ENCODE assay signal across 21 cellular contexts in the genomic region with DNA sequence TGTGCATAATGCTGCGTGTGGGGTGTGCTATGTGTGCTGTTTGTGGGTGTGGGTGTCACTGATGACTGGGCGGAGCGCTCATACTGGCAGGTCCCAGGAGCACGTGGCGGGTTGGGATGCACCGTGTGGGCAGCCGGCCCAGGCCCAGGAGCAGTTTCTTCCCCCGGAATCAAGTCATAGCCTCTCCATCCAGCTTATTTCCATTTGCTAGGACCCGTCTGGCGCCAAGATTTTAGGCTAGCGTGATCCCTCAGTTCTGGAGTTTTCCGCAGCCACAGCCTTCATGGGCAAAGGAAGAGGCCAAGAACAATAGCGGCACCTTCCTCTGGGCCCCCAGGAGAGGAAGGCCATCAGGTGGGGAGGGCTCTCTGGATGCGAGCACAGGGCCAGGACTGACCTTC. TPM values are rescaled to one million over a fixed set of nuclear protein-coding genes. Genes with fewer than 3 reads are reported as not detected.
DNase-seq lines count a peak whose midpoint lies in the region; ATAC-seq, FAIRE-seq and TF ChIP-seq lines count a peak whose summit lies in the region.
"Had no signal": no experiment of that assay in that cellular context is flagged by ENCODE, and none has a peak within 500 bp of the region (broad histone marks: within the 10 kb centered on the region; RNA-seq: fewer than 3 reads in every experiment).

No MANE protein-coding gene starts in this region.

- 0 out of 2 replicates have a peak overlapping the region, but pooled peaks have one; percentile 3 for H2BK15ac ChIP-seq in H1 (ENCODE audit: low read length)

- no peaks in the 10 kb centered on the region; the same call in 1 of the 2 replicates for H3K79me1 ChIP-seq in H1 (ENCODE audit: low read depth, low read length)

- ATAC-seq in heart left ventricle (peak; percentile 51 to 85 (median 60)), GM18511 (IDR thresholded peaks at IDR 0.05; ENCODE audit: unreplicated experiment) (no peak), GM19395 (IDR thresholded peaks at IDR 0.05; ENCODE audit: unreplicated experiment) (no peak)
- ATAC-seq in CD8-positive, alpha-beta T cell, result no peak
- ATAC-seq: K562 had no signal

- no peak overlapping the region for H3K56ac ChIP-seq in H1 (replicated peaks; ENCODE audit: insufficient read length, low read depth, low read length)

- no peaks in the 10 kb centered on the region for H3F3A ChIP-seq in neural progenitor cell (ENCODE audit: low read depth)

- H2BK5ac ChIP-seq in H1 (ENCODE audit: low read depth, low read length), result peak overlapping the region; percentile 31; the same call in 1 of the 2 replicates

- no peak overlapping the region for H4K8ac ChIP-seq in H1 (ENCODE audit: extremely low read depth, insufficient read depth, low read length)

- no peaks in the 10 kb centered on the region for H3K36me3 Mint-ChIP-seq in neural progenitor cell
- no peaks in the 10 kb centered on the region for H3K36me3 Mint-ChIP-seq in CD8-positive, alpha-beta T cell
- H3K36me3 Mint-ChIP-seq: CD14-positive monocyte had no signal

- H2AFZ ChIP-seq in H1 (ENCODE audit: low read length), result no peak overlapping the region
- H2AFZ ChIP-seq in neural progenitor cell (replicated peaks), result no peak overlapping the region

- no peak overlapping the region for H3K27ac ChIP-seq in H1 (ENCODE audit: low read depth, low read length)
- peak overlapping the region in 8 of 12 donors; percentile 56 to 77 (median 68) for H3K27ac ChIP-seq in heart left ventricle
- no peak overlapping the region for H3K27ac ChIP-seq in neural progenitor cell
- peak overlapping the region; percentile 75 for H3K27ac ChIP-seq in subcutaneous abdominal adipose tissue (ENCODE audit: low read depth, low read length)
- no peak overlapping the region for H3K27ac ChIP-seq in CD8-positive, alpha-beta T cell (ENCODE audit: low read depth, low read length)
- H3K27ac ChIP-seq: RWPE1 had no signal

- no peak overlapping the region for H3K23ac ChIP-seq in H1 (ENCODE audit: insufficient read length)

- CTCF ChIA-PET in H1 (lab: Charles Lee; ENCODE audit: partially characterized antibody), result interaction anchor here (0.6 to 1.6 kb wide), 4 partner anchors 15 to 137 kb away, joined by 3 to 6 read pairs (median 3); no protein-coding TSS in a partner anchor
- CTCF ChIA-PET in CD8-positive, alpha-beta T cell (lab: Charles Lee), result no interaction called here

- no peak overlapping the region for H3K4me2 ChIP-seq in H1 (ENCODE audit: insufficient read depth in 1 of 2, low read depth in 2 of 2, low read length in 2 of 2)
- H3K4me2 ChIP-seq in neural progenitor cell, result no peak overlapping the region

- H4K91ac ChIP-seq in H1 (replicated peaks; ENCODE audit: insufficient read length, low read length), result no peak overlapping the region

- peaks cover 9% of the 10 kb centered on the region; the same call in 1 of the 2 replicates for H3K23me2 ChIP-seq in H1 (ENCODE audit: low read depth, low read length)

- TF ChIP-seq POLR2A in H1 (IDR thresholded peaks at IDR 0.05; ENCODE audit: control extremely low read depth in 1 of 2, low read depth in 2 of 2, low read length in 2 of 2) (no peak), heart left ventricle (IDR thresholded peaks at IDR 0.05) (no peak)

- WGBS in H1 (ENCODE audit: extremely low coverage in 1 of 2, insufficient coverage in 1 of 2, insufficient read length in 1 of 2, insufficient replicate concordance in 2 of 2, low coverage in 1 of 2, low lambda C conversion rate in 2 of 2, missing lambda C conversion rate in 1 of 2), 2 experiments, result 97% methylated on average over 14 of the region's 14 CpGs; no CpG with 5 or more reads in 1 of the 2 experiments
- WGBS in heart left ventricle, 4 donors, result 63 to 72% (median 71%) methylated on average over 14 of the region's 14 CpGs

- intact Hi-C loops in heart left ventricle (cut with DNase I), result loop anchor here in 1 of 10 donors (5.0 kb wide), 1 partner anchor 90 kb away; no protein-coding TSS in a partner anchor
- intact Hi-C loops in CD8-positive, alpha-beta T cell (cut with DNase I, micrococcal nuclease), result no loop called here

- POLR2A ChIA-PET in H1 (lab: Charles Lee; ENCODE audit: partially characterized antibody), result no interaction called here
- POLR2A ChIA-PET in CD8-positive, alpha-beta T cell (lab: Charles Lee), result no interaction called here

- H3K4me1 ChIP-seq in H1 (replicated peaks in 1 of 4; ENCODE audit: control insufficient read depth in 3 of 4, insufficient read depth in 4 of 4, low read length in 3 of 4), result peaks cover 0 to 3% (median 0%) of the 10 kb centered on the region in 4 experiments; a peak in 2 of 7 replicates
- H3K4me1 ChIP-seq in heart left ventricle, result peaks cover 0 to 55% (median 23%) of the 10 kb centered on the region in 12 donors
- H3K4me1 ChIP-seq in neural progenitor cell, result peaks cover 13% of the 10 kb centered on the region
- H3K4me1 ChIP-seq in subcutaneous abdominal adipose tissue (ENCODE audit: control insufficient read depth in 5 of 5, insufficient read depth in 5 of 5, low read length in 5 of 5), result peaks cover 0 to 30% (median 4%) of the 10 kb centered on the region in 5 donors
- no peaks in the 10 kb centered on the region for H3K4me1 ChIP-seq in CD8-positive, alpha-beta T cell (ENCODE audit: insufficient read depth, low read length)
- H3K4me1 ChIP-seq: HAP-1 had no signal

- no peak for TF ChIP-seq RAD21 in H1 (IDR thresholded peaks at IDR 0.05 in 1 of 2, conservative IDR thresholded peaks at IDR 0.05 in 1 of 2; ENCODE audit: low read depth in 2 of 2, low read length in 2 of 2)

- H3K4me3 Mint-ChIP-seq in neural progenitor cell, result no peak overlapping the region
- no peak overlapping the region for H3K4me3 Mint-ChIP-seq in CD8-positive, alpha-beta T cell
- H3K4me3 Mint-ChIP-seq: CD14-positive monocyte had no signal

- peaks cover 30% of the 10 kb centered on the region for H3K4me1 Mint-ChIP-seq in neural progenitor cell
- H3K4me1 Mint-ChIP-seq in CD8-positive, alpha-beta T cell (ENCODE audit: low read depth), result no peaks in the 10 kb centered on the region
- H3K4me1 Mint-ChIP-seq: CD14-positive monocyte had no signal

- H2BK120ac ChIP-seq in H1 (replicated peaks; ENCODE audit: low read depth, low read length), result no peak overlapping the region

- DNase-seq in H1 (ENCODE audit: low read depth in 1 of 2, low spot score in 2 of 2), result no peak
- peak in 4 of 5 donors; percentile 52 to 76 (median 62) for DNase-seq in heart left ventricle
- DNase-seq in neural progenitor cell (ENCODE audit: low spot score), result no peak
- no peak for DNase-seq in CD8-positive, alpha-beta T cell
- DNase-seq: ACHN, AML-193, COR-L47, DMS53, MV-4-11, NCI-H1417, NCI-H2029 treated with DMSO at 0.1 percent for 48 hours, NCI-H2171 treated with DMSO at 0.1 percent for 48 hours, NCI-H446 treated with DMSO at 0.1 percent for 48 hours, NCI-H774 had no signal

- H3K4me3 ChIP-seq in H1 (ENCODE audit: extremely low read depth in 1 of 4, insufficient read depth in 2 of 4, low read depth in 3 of 4, low read length in 4 of 4), result no peak overlapping the region
- H3K4me3 ChIP-seq in heart left ventricle, result no peak overlapping the region
- no peak overlapping the region for H3K4me3 ChIP-seq in neural progenitor cell
- no peak overlapping the region for H3K4me3 ChIP-seq in subcutaneous abdominal adipose tissue (ENCODE audit: low read depth in 1 of 5, low read length in 5 of 5)
- H3K4me3 ChIP-seq in CD8-positive, alpha-beta T cell (ENCODE audit: low read depth, low read length), result no peak overlapping the region
- H3K4me3 ChIP-seq: HAP-1, K562 had no signal

- H3K27me3 Mint-ChIP-seq in neural progenitor cell (ENCODE audit: insufficient read depth, low read depth), result peaks cover 16% of the 10 kb centered on the region
- H3K27me3 Mint-ChIP-seq in CD8-positive, alpha-beta T cell (ENCODE audit: low read depth), result peaks cover 9% of the 10 kb centered on the region

- FAIRE-seq in H1 (lab: Jason Lieb, UNC), result no peak

- no peaks in the 10 kb centered on the region for H3K9me3 Mint-ChIP-seq in neural progenitor cell
- no peaks in the 10 kb centered on the region for H3K9me3 Mint-ChIP-seq in CD8-positive, alpha-beta T cell
- H3K9me3 Mint-ChIP-seq: CD14-positive monocyte had no signal

- no peak overlapping the region for H3K18ac ChIP-seq in H1 (ENCODE audit: extremely low read depth, low read length)

- no peak overlapping the region for H2AK5ac ChIP-seq in H1 (ENCODE audit: low read depth, low read length)

- H3K27ac Mint-ChIP-seq in neural progenitor cell, result peak overlapping the region; percentile 63
- H3K27ac Mint-ChIP-seq in CD8-positive, alpha-beta T cell, result no peak overlapping the region

- TF ChIP-seq EP300 in H1 (IDR thresholded peaks at IDR 0.05; ENCODE audit: borderline replicate concordance in 1 of 2, low read depth in 2 of 2, low read length in 2 of 2), result no peak

- H3K9me3 ChIP-seq in H1 (ENCODE audit: insufficient read depth in 2 of 2, low read depth in 1 of 2, low read length in 1 of 2) (no peaks in the 10 kb centered on the region), heart left ventricle (no peaks in the 10 kb centered on the region), neural progenitor cell (ENCODE audit: low read depth) (no peaks in the 10 kb centered on the region), subcutaneous abdominal adipose tissue (ENCODE audit: control insufficient read depth in 5 of 5, low read length in 5 of 5) (no peaks in the 10 kb centered on the region)
- H3K9me3 ChIP-seq in CD8-positive, alpha-beta T cell (ENCODE audit: low read length), result no peaks in the 10 kb centered on the region
- H3K9me3 ChIP-seq: HAP-1 had no signal

- no peaks in the 10 kb centered on the region for H3K36me3 ChIP-seq in H1 (ENCODE audit: control insufficient read depth in 2 of 4, insufficient read depth in 4 of 4, low read length in 3 of 4)
- H3K36me3 ChIP-seq in heart left ventricle, result no peaks in the 10 kb centered on the region
- no peaks in the 10 kb centered on the region for H3K36me3 ChIP-seq in neural progenitor cell
- H3K36me3 ChIP-seq in subcutaneous abdominal adipose tissue (ENCODE audit: control insufficient read depth in 5 of 5, insufficient read depth in 5 of 5, low read length in 5 of 5), result no peaks in the 10 kb centered on the region
- no peaks in the 10 kb centered on the region for H3K36me3 ChIP-seq in CD8-positive, alpha-beta T cell (ENCODE audit: insufficient read depth, low read length)
- H3K36me3 ChIP-seq: HAP-1 had no signal

- H3K4ac ChIP-seq in H1 (replicated peaks; ENCODE audit: insufficient read length, low read depth, low read length), result no peak overlapping the region

- H3K14ac ChIP-seq in H1 (ENCODE audit: insufficient read length), result no peak overlapping the region

- TF ChIP-seq CTCF in H1 (IDR thresholded peaks at IDR 0.05; ENCODE audit: control extremely low read depth in 1 of 3, insufficient read depth in 1 of 3, low read depth in 1 of 3, low read length in 3 of 3) (no peak), heart left ventricle (IDR thresholded peaks at IDR 0.05) (no peak), neural progenitor cell (IDR thresholded peaks at IDR 0.05) (no peak)
- no peak for TF ChIP-seq CTCF in CD8-positive, alpha-beta T cell (IDR thresholded peaks at IDR 0.05)

- H3K9ac ChIP-seq in H1 (replicated peaks in 1 of 4; ENCODE audit: extremely low read depth in 1 of 4, low read depth in 3 of 4, low read length in 3 of 4), result no peak overlapping the region
- no peak overlapping the region for H3K9ac ChIP-seq in neural progenitor cell
- H3K9ac ChIP-seq in subcutaneous abdominal adipose tissue (ENCODE audit: low read length in 5 of 5), result no peak overlapping the region

- H2BK12ac ChIP-seq in H1 (ENCODE audit: low read depth, low read length), result 0 out of 2 replicates have a peak overlapping the region, but pooled peaks have one; percentile 72

- H4K20me1 ChIP-seq in H1 (replicated peaks in 1 of 2; ENCODE audit: control insufficient read depth in 1 of 2, insufficient read depth in 2 of 2, low read length in 2 of 2), result peaks cover 0 to 11% of the 10 kb centered on the region in 2 experiments
- H4K20me1 ChIP-seq in neural progenitor cell (ENCODE audit: low read depth), result no peaks in the 10 kb centered on the region

- peaks cover 0 to 2% (median 0%) of the 10 kb centered on the region in 4 experiments; a peak in 2 of 7 replicates for H3K27me3 ChIP-seq in H1 (replicated peaks in 1 of 4; ENCODE audit: control insufficient read depth in 3 of 4, extremely low read depth in 1 of 4, insufficient read depth in 3 of 4, low read length in 3 of 4)
- no peaks in the 10 kb centered on the region for H3K27me3 ChIP-seq in heart left ventricle
- no peaks in the 10 kb centered on the region for H3K27me3 ChIP-seq in neural progenitor cell
- H3K27me3 ChIP-seq in subcutaneous abdominal adipose tissue (ENCODE audit: control insufficient read depth in 5 of 5, insufficient read depth in 4 of 5, low read length in 5 of 5), result peaks cover 0 to 4% (median 2%) of the 10 kb centered on the region in 5 donors
- H3K27me3 ChIP-seq in CD8-positive, alpha-beta T cell (ENCODE audit: insufficient read depth, low read length), result no peaks in the 10 kb centered on the region

- no peak overlapping the region for H4K5ac ChIP-seq in H1 (ENCODE audit: insufficient read length, low read depth, low read length)

- H3K79me2 ChIP-seq in H1 (ENCODE audit: control insufficient read depth in 1 of 2, insufficient read depth in 2 of 2, low read length in 2 of 2) (no peaks in the 10 kb centered on the region), neural progenitor cell (ENCODE audit: low read depth) (no peaks in the 10 kb centered on the region)

- peak overlapping the region; percentile 6; the same call in 1 of the 2 replicates for H2BK20ac ChIP-seq in H1 (ENCODE audit: low read length)

RNA-seq across cellular contexts. Expression of a gene that starts 43.3 kb away (rescaled TPM):
- 5.7 and 6.1 TPM in 2 replicates for total RNA-seq in H1 (2021; fragmentation: NEBNext Ultra II Directional; extraction: Animal tissue kit (Norgen Biotek cat#: 25700))
- 3.3 and 5.4 TPM in 2 replicates for polyA plus RNA-seq in H1 (2011; rRNA removed)
- polyA plus RNA-seq in H1 (2011; cell fraction: cytosol; rRNA removed), result 4.8 TPM
- 15.7 TPM for polyA plus RNA-seq in H1 (2011; cell fraction: nucleus; rRNA removed)
- polyA plus RNA-seq in H1 (2012, experiment 1 of 2), result 4.5 to 5.3 TPM (median 4.5 TPM) in 4 replicates
- 4.2 TPM for polyA plus RNA-seq in H1 (2012, experiment 2 of 2)
- 2.9 TPM for polyA plus RNA-seq in H1 (2013, experiment 1 of 2)
- polyA plus RNA-seq in H1 (2013, experiment 2 of 2), result 2.8 TPM
- polyA minus RNA-seq in H1 (2011; rRNA and poly(A)+ RNA removed), result 3.9 and 4.0 TPM in 2 replicates
- polyA minus RNA-seq in H1 (2011; cell fraction: cytosol; rRNA and poly(A)+ RNA removed), result 5.5 TPM
- 4.4 TPM for polyA minus RNA-seq in H1 (2011; cell fraction: nucleus; rRNA and poly(A)+ RNA removed)
- total RNA-seq in heart left ventricle, result 10 to 100 TPM; 16.1 to 47.1 (median 25.8) TPM
- polyA plus RNA-seq in heart left ventricle, result 10 to 100 TPM; 11.8 to 37.9 TPM
- 12.1 and 20.2 TPM in 2 replicates for total RNA-seq in neural progenitor cell (ENCODE audit: low replicate concordance)
- under 1 TPM; 0.05 to 0.11 TPM for total RNA-seq in CD8-positive, alpha-beta T cell
- polyA plus RNA-seq: CD14-positive monocyte, K562 had no signal

Comparison
In these comparisons a context has a peak if more than half of its experiments do, and no peak if none do; other contexts are left out.
1. DNase-seq: peak in heart left ventricle (4 of 5); none in H1 (0 of 2), neural progenitor cell (single experiment) and CD8-positive, alpha-beta T cell (0 of 7).
2. H3K27ac ChIP-seq: peak in heart left ventricle (8 of 12) and subcutaneous abdominal adipose tissue (single experiment); none in H1 (single experiment), neural progenitor cell (single experiment) and CD8-positive, alpha-beta T cell (single experiment).
3. ATAC-seq: peak in heart left ventricle (4 of 4); none in CD8-positive, alpha-beta T cell (single experiment), GM18511 (single experiment) and GM19395 (single experiment).